3 cellular contexts compared by ENCODE assay signal in the genomic region with DNA sequence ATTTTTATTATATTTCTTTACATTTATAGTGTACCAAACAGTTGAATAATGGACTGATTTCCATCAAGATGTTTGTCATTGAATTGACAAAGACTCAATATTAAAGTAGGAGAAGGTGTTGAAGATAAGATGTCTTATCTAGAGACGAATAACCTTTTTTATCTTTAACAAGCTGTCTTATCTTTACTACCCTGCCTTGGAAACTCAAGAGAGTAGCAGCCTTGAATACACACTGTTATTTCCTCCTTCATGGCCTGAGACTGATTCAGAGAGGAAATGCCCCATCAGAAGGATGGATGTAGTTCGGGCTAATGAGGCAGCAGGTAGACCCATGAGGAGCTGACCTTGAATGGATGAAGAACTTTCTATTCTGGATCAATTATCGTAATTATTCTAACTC.
TF ChIP-seq lines count a peak whose summit lies in the region.

No MANE protein-coding gene starts in this region.

TF ChIP-seq in IMR-90, 13 proteins besides CTCF, POLR2A, EP300 and RAD21:
- no peak for TF ChIP-seq RCOR1 (IDR thresholded peaks at IDR 0.05; ENCODE audit: insufficient replicate concordance, low read length)
- TF ChIP-seq SMC3 (IDR thresholded peaks at IDR 0.05; ENCODE audit: low read depth, low read length), result no peak
- no peak for TF ChIP-seq MAFK (IDR thresholded peaks at IDR 0.05; ENCODE audit: low read depth, low read length)
- TF ChIP-seq, protein P1, sequence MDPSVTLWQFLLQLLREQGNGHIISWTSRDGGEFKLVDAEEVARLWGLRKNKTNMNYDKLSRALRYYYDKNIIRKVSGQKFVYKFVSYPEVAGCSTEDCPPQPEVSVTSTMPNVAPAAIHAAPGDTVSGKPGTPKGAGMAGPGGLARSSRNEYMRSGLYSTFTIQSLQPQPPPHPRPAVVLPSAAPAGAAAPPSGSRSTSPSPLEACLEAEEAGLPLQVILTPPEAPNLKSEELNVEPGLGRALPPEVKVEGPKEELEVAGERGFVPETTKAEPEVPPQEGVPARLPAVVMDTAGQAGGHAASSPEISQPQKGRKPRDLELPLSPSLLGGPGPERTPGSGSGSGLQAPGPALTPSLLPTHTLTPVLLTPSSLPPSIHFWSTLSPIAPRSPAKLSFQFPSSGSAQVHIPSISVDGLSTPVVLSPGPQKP (IDR thresholded peaks at IDR 0.05; ENCODE audit: borderline replicate concordance, low read depth, low read length), result no peak
- no peak for TF ChIP-seq BHLHE40 (IDR thresholded peaks at IDR 0.05; ENCODE audit: low read depth, low read length)
- no peak for TF ChIP-seq FOS (IDR thresholded peaks at IDR 0.05; ENCODE audit: low read depth, low read length)
- no peak for TF ChIP-seq RFX5 (IDR thresholded peaks at IDR 0.05; ENCODE audit: low read depth, low read length)
- TF ChIP-seq, protein P2, sequence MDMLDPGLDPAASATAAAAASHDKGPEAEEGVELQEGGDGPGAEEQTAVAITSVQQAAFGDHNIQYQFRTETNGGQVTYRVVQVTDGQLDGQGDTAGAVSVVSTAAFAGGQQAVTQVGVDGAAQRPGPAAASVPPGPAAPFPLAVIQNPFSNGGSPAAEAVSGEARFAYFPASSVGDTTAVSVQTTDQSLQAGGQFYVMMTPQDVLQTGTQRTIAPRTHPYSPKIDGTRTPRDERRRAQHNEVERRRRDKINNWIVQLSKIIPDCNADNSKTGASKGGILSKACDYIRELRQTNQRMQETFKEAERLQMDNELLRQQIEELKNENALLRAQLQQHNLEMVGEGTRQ (IDR thresholded peaks at IDR 0.05; ENCODE audit: low read depth, low read length), result no peak
- no peak for TF ChIP-seq CHD1 (IDR thresholded peaks at IDR 0.05; ENCODE audit: low read depth, low read length)
- no peak for TF ChIP-seq NFE2L2 (IDR thresholded peaks at IDR 0.05; ENCODE audit: low read depth, low read length)

TF ChIP-seq in endothelial cell of umbilical vein, 7 proteins besides CTCF, POLR2A, EP300 and RAD21:
- TF ChIP-seq JUN (IDR thresholded peaks at IDR 0.05; ENCODE audit: borderline replicate concordance, insufficient read depth, insufficient read length, low read depth), result no peak
- TF ChIP-seq POLR2AphosphoS5 (IDR thresholded peaks at IDR 0.05; ENCODE audit: insufficient read depth, low read depth, low read length), result no peak
- no peak for TF ChIP-seq MYC (IDR thresholded peaks at IDR 0.05; ENCODE audit: low read depth, low read length)
- TF ChIP-seq GATA2 (IDR thresholded peaks at IDR 0.05; ENCODE audit: insufficient read depth, insufficient read length, low read depth, low read length), result peak; percentile 40
- TF ChIP-seq EZH2 (IDR thresholded peaks at IDR 0.05; ENCODE audit: borderline replicate concordance, low read depth, low read length, severe bottlenecking), result no peak

TF ChIP-seq in SK-N-SH, 30 proteins besides CTCF, POLR2A, EP300 and RAD21:
- TF ChIP-seq CHD2 (IDR thresholded peaks at IDR 0.05; ENCODE audit: low read length, partially characterized antibody), result no peak
- no peak for TF ChIP-seq RCOR1 (IDR thresholded peaks at IDR 0.05; ENCODE audit: low read length)
- no peak for TF ChIP-seq TAF1 (IDR thresholded peaks at IDR 0.05; ENCODE audit: borderline replicate concordance, low read depth, low read length)
- no peak for TF ChIP-seq MEF2A (IDR thresholded peaks at IDR 0.05; ENCODE audit: borderline replicate concordance, low read depth)
- TF ChIP-seq, protein P3, sequence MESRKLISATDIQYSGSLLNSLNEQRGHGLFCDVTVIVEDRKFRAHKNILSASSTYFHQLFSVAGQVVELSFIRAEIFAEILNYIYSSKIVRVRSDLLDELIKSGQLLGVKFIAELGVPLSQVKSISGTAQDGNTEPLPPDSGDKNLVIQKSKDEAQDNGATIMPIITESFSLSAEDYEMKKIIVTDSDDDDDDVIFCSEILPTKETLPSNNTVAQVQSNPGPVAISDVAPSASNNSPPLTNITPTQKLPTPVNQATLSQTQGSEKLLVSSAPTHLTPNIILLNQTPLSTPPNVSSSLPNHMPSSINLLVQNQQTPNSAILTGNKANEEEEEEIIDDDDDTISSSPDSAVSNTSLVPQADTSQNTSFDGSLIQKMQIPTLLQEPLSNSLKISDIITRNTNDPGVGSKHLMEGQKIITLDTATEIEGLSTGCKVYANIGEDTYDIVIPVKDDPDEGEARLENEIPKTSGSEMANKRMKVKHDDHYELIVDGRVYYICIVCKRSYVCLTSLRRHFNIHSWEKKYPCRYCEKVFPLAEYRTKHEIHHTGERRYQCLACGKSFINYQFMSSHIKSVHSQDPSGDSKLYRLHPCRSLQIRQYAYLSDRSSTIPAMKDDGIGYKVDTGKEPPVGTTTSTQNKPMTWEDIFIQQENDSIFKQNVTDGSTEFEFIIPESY (IDR thresholded peaks at IDR 0.05; ENCODE audit: borderline replicate concordance, low read depth), result no peak
- no peak for TF ChIP-seq FOXJ3 (CRISPR knock-in tag; IDR thresholded peaks at IDR 0.05)
- TF ChIP-seq FOXM1 (IDR thresholded peaks at IDR 0.05; ENCODE audit: low read depth), result no peak
- TF ChIP-seq NRF1 (IDR thresholded peaks at IDR 0.05; ENCODE audit: low read depth, low read length), result no peak
